39 cellular contexts compared by ENCODE assay signal in the genomic region with DNA sequence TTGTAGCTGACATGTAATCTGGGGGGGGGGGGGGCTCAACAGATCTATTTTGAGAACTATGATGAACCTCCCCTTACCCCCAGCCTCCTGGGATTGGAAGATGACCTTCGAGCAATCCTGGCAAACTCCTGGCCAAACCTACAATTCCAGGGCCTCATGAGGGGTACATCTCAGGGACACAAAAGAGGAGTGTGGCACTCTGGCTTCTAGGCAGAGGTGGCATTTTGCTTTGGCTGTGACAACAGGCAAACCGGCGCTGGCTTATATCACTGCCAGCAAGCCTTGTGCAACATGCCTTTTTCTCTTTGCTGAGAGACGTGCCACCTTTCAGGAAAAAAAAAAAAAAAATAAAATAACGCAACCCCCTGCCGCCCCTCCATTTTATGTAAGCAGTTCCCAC. TPM values are rescaled to one million over a fixed set of nuclear protein-coding genes. Genes with fewer than 3 reads are reported as not detected.
"Had no signal": no experiment of that assay in that cellular context is flagged by ENCODE, and none has a peak within 500 bp of the region (broad histone marks: within the 10 kb centered on the region; RNA-seq: fewer than 3 reads in every experiment).

No MANE protein-coding gene starts in this region.

- H3K27ac Mint-ChIP-seq: activated B cell treated with CpG ODN at 0.5 μM for 24 hours; activated CD4-positive, alpha-beta memory T cell treated with anti-CD3 and anti-CD28 coated beads for 36 hours; activated CD4-positive, alpha-beta T cell treated with anti-CD3 and anti-CD28 coated beads, Interleukin-2, amount 10 ng/mL, durations not matched to agents 24 days and 14 days; activated CD8-positive, alpha-beta T cell treated with anti-CD3 and anti-CD28 coated beads for 36 hours; activated naive CD4-positive, alpha-beta T cell treated with anti-CD3 and anti-CD28 coated beads for 36 hours; activated naive CD4-positive, alpha-beta T cell treated with anti-CD3 and anti-CD28 coated beads, Interleukin-2, amount 50 U/mL, for 72 hours; activated naive CD8-positive, alpha-beta T cell treated with anti-CD3 and anti-CD28 coated beads for 36 hours; activated T-cell treated with anti-CD3 and anti-CD28 coated beads, Interleukin-2, amount 50 U/mL, for 72 hours; activated T-helper 1 cell treated with anti-CD3 and anti-CD28 coated beads, Interleukin-12 subunit alpha, Interleukin-12 subunit beta, Interleukin-2, Interleukin-4 antibody, amounts not matched to agents 30 ng/mL and 10 ng/mL and 1 ng/mL, durations not matched to agents 14 hours and 24 hours and 36 hours; activated T-helper 17 cell treated with anti-CD3 and anti-CD28 coated beads, Interleukin-2, amount 50 U/mL, for 72 hours; T-helper 1 cell treated with Interleukin-12 subunit alpha and Interleukin-12 subunit beta and Interleukin-4 antibody, amounts not matched to agents 30 μg/mL and 1 μg/mL, for 36 hours; T-helper 2 cell treated with Interferon-gamma antibody and Interleukin-4, amounts not matched to agents 5 μg/mL and 100 μg/mL, for 36 hours had no signal

- H3K36me3 ChIP-seq: adrenal gland, brain microvascular endothelial cell, breast epithelium had no signal

- H3K27me3 Mint-ChIP-seq: activated B cell treated with CpG ODN at 0.5 μM for 24 hours; activated CD4-positive, alpha-beta memory T cell treated with anti-CD3 and anti-CD28 coated beads for 36 hours; central memory CD8-positive, alpha-beta T cell had no signal

- H3K4me1 ChIP-seq: adrenal gland, body of pancreas, breast epithelium had no signal

- H3K4me3 Mint-ChIP-seq: activated B cell treated with CpG ODN at 0.5 μM for 24 hours; activated CD4-positive, alpha-beta memory T cell treated with anti-CD3 and anti-CD28 coated beads for 36 hours; activated CD4-positive, alpha-beta T cell treated with anti-CD3 and anti-CD28 coated beads, Interleukin-2, amount 10 ng/mL, durations not matched to agents 24 days and 14 days; activated CD8-positive, alpha-beta T cell treated with anti-CD3 and anti-CD28 coated beads for 36 hours; activated naive CD4-positive, alpha-beta T cell treated with anti-CD3 and anti-CD28 coated beads for 36 hours; activated naive CD8-positive, alpha-beta T cell treated with anti-CD3 and anti-CD28 coated beads for 36 hours; activated T-cell treated with anti-CD3 and anti-CD28 coated beads, Interleukin-2, amount 50 U/mL, for 4 hours; activated T-cell treated with anti-CD3 and anti-CD28 coated beads, Interleukin-2, amount 50 U/mL, for 72 hours; activated T-helper 1 cell treated with anti-CD3 and anti-CD28 coated beads, Interleukin-12 subunit alpha, Interleukin-12 subunit beta, Interleukin-2, Interleukin-4 antibody, amounts not matched to agents 30 ng/mL and 10 ng/mL and 1 ng/mL, durations not matched to agents 14 hours and 24 hours and 36 hours; activated T-helper 17 cell treated with anti-CD3 and anti-CD28 coated beads, Interleukin-2, amount 50 U/mL, for 72 hours; central memory CD8-positive, alpha-beta T cell; T-helper 1 cell treated with Interleukin-12 subunit alpha and Interleukin-12 subunit beta and Interleukin-4 antibody, amounts not matched to agents 30 μg/mL and 1 μg/mL, for 36 hours; T-helper 2 cell treated with Interferon-gamma antibody and Interleukin-4, amounts not matched to agents 5 μg/mL and 100 μg/mL, for 36 hours had no signal

- DNase-seq: activated B cell treated with CpG ODN at 0.5 μM for 24 hours; activated CD4-positive, alpha-beta memory T cell treated with anti-CD3 and anti-CD28 coated beads for 36 hours; activated CD4-positive, alpha-beta T cell treated with anti-CD3 and anti-CD28 coated beads for 4 hours; activated CD4-positive, alpha-beta T cell treated with anti-CD3 and anti-CD28 coated beads, Interleukin-2, amount 10 ng/mL, durations not matched to agents 24 days and 14 days; activated CD4-positive, alpha-beta T cell treated with anti-CD3 and anti-CD28 coated beads, Interleukin-2, amount 50 U/mL, for 1 hour; activated CD4-positive, alpha-beta T cell treated with anti-CD3 and anti-CD28 coated beads, Interleukin-2, amount 50 U/mL, for 4 hours; activated CD4-positive, CD25-positive, alpha-beta regulatory T cell treated with anti-CD3 and anti-CD28 coated beads, Interleukin-2, amount 50 U/mL, for 72 hours; activated CD8-positive, alpha-beta memory T cell treated with anti-CD3 and anti-CD28 coated beads, Interleukin-2, amount 50 U/mL, for 4 hours; activated CD8-positive, alpha-beta T cell treated with anti-CD3 and anti-CD28 coated beads for 36 hours; activated effector memory CD4-positive, alpha-beta T cell treated with anti-CD3 and anti-CD28 coated beads, Interleukin-2, amount 50 U/mL, for 16 hours; activated gamma-delta T cell treated with Interleukin-2 at 50 U/mL for 16 hours; activated naive CD4-positive, alpha-beta T cell; activated naive CD4-positive, alpha-beta T cell treated with anti-CD3 and anti-CD28 coated beads for 36 hours; activated naive CD4-positive, alpha-beta T cell treated with anti-CD3 and anti-CD28 coated beads, Interleukin-2, amount 50 U/mL, for 16 hours; activated naive CD8-positive, alpha-beta T cell treated with anti-CD3 and anti-CD28 coated beads for 36 hours; activated T-cell treated with anti-CD3 and anti-CD28 coated beads for 4 hours; activated T-cell treated with anti-CD3 and anti-CD28 coated beads, Interleukin-2, amount 50 U/mL, for 1 hour; activated T-cell treated with anti-CD3 and anti-CD28 coated beads, Interleukin-2, amount 50 U/mL, for 4 hours; activated T-cell treated with anti-CD3 and anti-CD28 coated beads, Interleukin-2, amount 50 U/mL, for 72 hours; adrenal gland; amniotic stem cell; aorta; body of pancreas; brain microvascular endothelial cell; caudate nucleus; cerebellar nuclear complex; T-helper 1 cell; T-helper 2 cell; T-helper 9 cell had no signal

- H3K36me3 Mint-ChIP-seq: activated CD4-positive, alpha-beta memory T cell treated with anti-CD3 and anti-CD28 coated beads for 36 hours; activated naive CD4-positive, alpha-beta T cell treated with anti-CD3 and anti-CD28 coated beads, Interleukin-2, amount 50 U/mL, for 72 hours; activated naive CD8-positive, alpha-beta T cell treated with anti-CD3 and anti-CD28 coated beads for 36 hours had no signal

- ATAC-seq: activated CD8-positive, alpha-beta T cell treated with anti-CD3 and anti-CD28 coated beads for 36 hours; activated naive CD4-positive, alpha-beta T cell treated with anti-CD3 and anti-CD28 coated beads, Interleukin-2, amount 50 U/mL, for 72 hours; activated T-cell treated with anti-CD3 and anti-CD28 coated beads, Interleukin-2, amount 50 U/mL, for 4 hours; activated T-cell treated with anti-CD3 and anti-CD28 coated beads, Interleukin-2, amount 50 U/mL, for 72 hours; activated T-helper 17 cell treated with anti-CD3 and anti-CD28 coated beads, Interleukin-2, amount 50 U/mL, for 72 hours; body of pancreas had no signal

- H3K9me3 ChIP-seq: adrenal gland, body of pancreas, breast epithelium had no signal

- H3K9me3 Mint-ChIP-seq: activated B cell treated with CpG ODN at 0.5 μM for 24 hours; activated CD4-positive, alpha-beta memory T cell treated with anti-CD3 and anti-CD28 coated beads for 36 hours; activated CD4-positive, alpha-beta T cell treated with anti-CD3 and anti-CD28 coated beads, Interleukin-2, amount 10 ng/mL, durations not matched to agents 24 days and 14 days; activated CD8-positive, alpha-beta T cell treated with anti-CD3 and anti-CD28 coated beads for 36 hours; activated naive CD4-positive, alpha-beta T cell treated with anti-CD3 and anti-CD28 coated beads for 36 hours; activated naive CD4-positive, alpha-beta T cell treated with anti-CD3 and anti-CD28 coated beads, Interleukin-2, amount 50 U/mL, for 72 hours; activated naive CD8-positive, alpha-beta T cell treated with anti-CD3 and anti-CD28 coated beads for 36 hours; activated T-cell treated with anti-CD3 and anti-CD28 coated beads, Interleukin-2, amount 50 U/mL, for 4 hours; activated T-cell treated with anti-CD3 and anti-CD28 coated beads, Interleukin-2, amount 50 U/mL, for 72 hours; activated T-helper 1 cell treated with anti-CD3 and anti-CD28 coated beads, Interleukin-12 subunit alpha, Interleukin-12 subunit beta, Interleukin-2, Interleukin-4 antibody, amounts not matched to agents 30 ng/mL and 10 ng/mL and 1 ng/mL, durations not matched to agents 14 hours and 24 hours and 36 hours; activated T-helper 17 cell treated with anti-CD3 and anti-CD28 coated beads, Interleukin-2, amount 50 U/mL, for 72 hours; T-helper 1 cell treated with Interleukin-12 subunit alpha and Interleukin-12 subunit beta and Interleukin-4 antibody, amounts not matched to agents 30 μg/mL and 1 μg/mL, for 36 hours; T-helper 2 cell treated with Interferon-gamma antibody and Interleukin-4, amounts not matched to agents 5 μg/mL and 100 μg/mL, for 36 hours had no signal

- H3K27ac ChIP-seq: adrenal gland, body of pancreas, brain microvascular endothelial cell, breast epithelium, VCaP had no signal

- H3K4me3 ChIP-seq: adrenal gland, body of pancreas, breast epithelium had no signal

- H3K4me1 Mint-ChIP-seq: activated B cell treated with CpG ODN at 0.5 μM for 24 hours; activated CD4-positive, alpha-beta T cell treated with anti-CD3 and anti-CD28 coated beads, Interleukin-2, amount 10 ng/mL, durations not matched to agents 24 days and 14 days; activated naive CD8-positive, alpha-beta T cell treated with anti-CD3 and anti-CD28 coated beads for 36 hours; activated T-helper 17 cell treated with anti-CD3 and anti-CD28 coated beads, Interleukin-2, amount 50 U/mL, for 72 hours; central memory CD8-positive, alpha-beta T cell had no signal

- H3K27me3 ChIP-seq: adrenal gland, body of pancreas, brain microvascular endothelial cell, breast epithelium had no signal

RNA-seq across cellular contexts. Expression of gene FEZF2, which starts 31.8 kb away (rescaled TPM):
- total RNA-seq: activated B cell treated with CpG ODN at 0.5 μM for 24 hours; activated CD4-positive, alpha-beta memory T cell treated with anti-CD3 and anti-CD28 coated beads for 36 hours; activated CD4-positive, alpha-beta T cell treated with anti-CD3 and anti-CD28 coated beads, Interleukin-2, amount 10 ng/mL, durations not matched to agents 24 days and 14 days; activated CD8-positive, alpha-beta memory T cell treated with anti-CD3 and anti-CD28 coated beads for 36 hours; activated CD8-positive, alpha-beta T cell treated with anti-CD3 and anti-CD28 coated beads for 36 hours; activated naive CD4-positive, alpha-beta T cell treated with anti-CD3 and anti-CD28 coated beads for 36 hours; activated naive CD4-positive, alpha-beta T cell treated with anti-CD3 and anti-CD28 coated beads, Interleukin-2, amount 50 U/mL, for 72 hours; activated naive CD8-positive, alpha-beta T cell treated with anti-CD3 and anti-CD28 coated beads for 36 hours; activated T-cell treated with anti-CD3 and anti-CD28 coated beads, Interleukin-2, amount 50 U/mL, for 4 hours; activated T-cell treated with anti-CD3 and anti-CD28 coated beads, Interleukin-2, amount 50 U/mL, for 72 hours; activated T-helper 1 cell treated with anti-CD3 and anti-CD28 coated beads, Interleukin-12 subunit alpha, Interleukin-12 subunit beta, Interleukin-2, Interleukin-4 antibody, amounts not matched to agents 30 ng/mL and 10 ng/mL and 1 ng/mL, durations not matched to agents 14 hours and 24 hours and 36 hours; activated T-helper 17 cell treated with anti-CD3 and anti-CD28 coated beads, Interleukin-2, amount 50 U/mL, for 72 hours; adrenal gland; aorta; astrocyte; body of pancreas; breast epithelium had no signal
- polyA plus RNA-seq: adrenal gland, aorta had no signal
